10 cellular contexts compared by ENCODE assay signal in the genomic region with DNA sequence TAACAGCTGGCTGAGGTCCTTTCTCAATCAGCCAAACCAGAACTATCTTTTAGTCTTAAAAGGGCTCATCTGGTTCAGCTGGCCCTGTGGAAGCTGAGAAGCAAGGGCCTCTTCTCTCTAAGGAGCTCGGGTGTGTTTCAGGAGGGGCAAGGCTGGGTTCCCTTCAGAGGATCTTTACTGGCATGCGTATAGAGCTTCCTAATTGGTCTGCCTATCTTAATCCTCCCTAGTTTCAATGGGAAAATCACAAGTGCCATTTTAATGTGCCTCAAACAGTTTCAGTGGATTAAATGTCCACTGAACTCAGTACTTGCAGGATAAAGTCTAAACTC.
A peak's percentile ranks its signal among the peaks of the same experiment; 100 is the strongest.
DNase-seq lines count a peak whose midpoint lies in the region; ATAC-seq and TF ChIP-seq lines count a peak whose summit lies in the region.
"Had no signal": no experiment of that assay in that cellular context is flagged by ENCODE, and none has a peak within 500 bp of the region (broad histone marks: within the 10 kb centered on the region; RNA-seq: fewer than 3 reads in every experiment).

No MANE protein-coding gene starts in this region.

- H3K27ac ChIP-seq in SJCRH30 = peak overlapping the region; percentile 47
- peak overlapping the region; percentile 77 to 88 (median 80) for H3K27ac ChIP-seq in gastroesophageal sphincter
- H3K27ac ChIP-seq in gastrocnemius medialis = peak overlapping the region; percentile 75 to 89 (median 84)
- H3K27ac ChIP-seq: colonic mucosa had no signal

- H3K27me3 ChIP-seq in SJCRH30 = no peaks in the 10 kb centered on the region
- H3K27me3 ChIP-seq in gastroesophageal sphincter = no peaks in the 10 kb centered on the region
- H3K27me3 ChIP-seq in gastrocnemius medialis = no peaks in the 10 kb centered on the region
- no peaks in the 10 kb centered on the region for H3K27me3 ChIP-seq in H7 (ENCODE audit: control insufficient read depth, insufficient read depth, low read length)
- H3K27me3 ChIP-seq: colonic mucosa had no signal

- H3K9me3 ChIP-seq in SJCRH30 (replicated peaks) (no peaks in the 10 kb centered on the region), gastroesophageal sphincter (no peaks in the 10 kb centered on the region), gastrocnemius medialis (no peaks in the 10 kb centered on the region)
- H3K9me3 ChIP-seq: colonic mucosa had no signal

- H3K4me3 ChIP-seq in SJCRH30 (no peak overlapping the region), gastroesophageal sphincter (no peak overlapping the region), gastrocnemius medialis (no peak overlapping the region), H7 (ENCODE audit: insufficient read depth, low read depth, low read length) (no peak overlapping the region)
- H3K4me3 ChIP-seq: colonic mucosa had no signal

- ATAC-seq in gastroesophageal sphincter (no peak), gastrocnemius medialis (no peak)
- ATAC-seq: stimulated activated naive CD8-positive, alpha-beta T cell treated with anti-CD3 and anti-CD28 coated beads, Interleukin-15, amount 100 ng/mL, for 72 hours had no signal

- TF ChIP-seq CTCF in gastroesophageal sphincter (IDR thresholded peaks at IDR 0.05) = no peak
- TF ChIP-seq CTCF in gastrocnemius medialis (IDR thresholded peaks at IDR 0.05 in 4 of 5, conservative IDR thresholded peaks at IDR 0.05 in 1 of 5) = no peak

- peak; percentile 22 for DNase-seq in Caki2 (ENCODE audit: low read depth)
- peak in 1 of 2 experiments; percentile 37 for DNase-seq in SJCRH30
- DNase-seq in gastrocnemius medialis = no peak
- DNase-seq in SIG-M5 (lab: John Stamatoyannopoulos, UW) = no peak
- no peak for DNase-seq in H7
- DNase-seq in Ammon's horn (ENCODE audit: low spot score) = no peak
- no peak for DNase-seq in KBM-7
- DNase-seq: colonic mucosa; stimulated activated naive CD8-positive, alpha-beta T cell treated with anti-CD3 and anti-CD28 coated beads, Interleukin-15, amount 100 ng/mL, for 72 hours had no signal

- 92 to 100% methylated on average over 1 to 2 of the region's 2 CpGs for WGBS in gastroesophageal sphincter (ENCODE audit: low coverage in 1 of 2), 2 donors

- H3K4me1 ChIP-seq in SJCRH30 = peaks cover 17% of the 10 kb centered on the region
- peaks cover 6 to 20% (median 8%) of the 10 kb centered on the region in 3 donors for H3K4me1 ChIP-seq in gastroesophageal sphincter
- H3K4me1 ChIP-seq in gastrocnemius medialis = peaks cover 12 to 27% of the 10 kb centered on the region in 2 donors
- H3K4me1 ChIP-seq: colonic mucosa had no signal

- TF ChIP-seq POLR2A in gastroesophageal sphincter (IDR thresholded peaks at IDR 0.05) (no peak), gastrocnemius medialis (IDR thresholded peaks at IDR 0.05) (no peak)

- in situ Hi-C loops in Caki2 (cut with HindIII; ENCODE audit: low pct_unique_long_range_greater_than_20kb, low sequenced_read_pairs) (no loop called here), gastrocnemius medialis (cut with MboI; ENCODE audit: low sequenced_read_pairs in 4 of 4) (loop anchor here in 1 of 4 donors (10.0 kb wide), 1 partner anchor 145 kb away; a partner anchor contains a TSS), KBM-7 (cut with MboI; ENCODE audit: low pct_unique_long_range_greater_than_20kb, low sequenced_read_pairs) (no loop called here)

- intact Hi-C loops in gastrocnemius medialis (cut with DNase I; ENCODE audit: low total_unique reads) = loop anchor here (5.0 kb wide), 1 partner anchor 143 kb away; a partner anchor contains a TSS

- TF ChIP-seq EP300 in gastroesophageal sphincter (IDR thresholded peaks at IDR 0.05) = no peak

- H3K36me3 ChIP-seq in SJCRH30 = peaks cover 71% of the 10 kb centered on the region
- peaks cover 0 to 42% of the 10 kb centered on the region in 2 donors for H3K36me3 ChIP-seq in gastroesophageal sphincter
- peaks cover 0 to 43% of the 10 kb centered on the region in 2 donors for H3K36me3 ChIP-seq in gastrocnemius medialis
- peaks cover 12% of the 10 kb centered on the region for H3K36me3 ChIP-seq in H7 (replicated peaks; ENCODE audit: control insufficient read depth, insufficient read depth, low read length)
- H3K36me3 ChIP-seq: colonic mucosa had no signal
